ENCODE assay signal across 2 cellular contexts in the genomic region with DNA sequence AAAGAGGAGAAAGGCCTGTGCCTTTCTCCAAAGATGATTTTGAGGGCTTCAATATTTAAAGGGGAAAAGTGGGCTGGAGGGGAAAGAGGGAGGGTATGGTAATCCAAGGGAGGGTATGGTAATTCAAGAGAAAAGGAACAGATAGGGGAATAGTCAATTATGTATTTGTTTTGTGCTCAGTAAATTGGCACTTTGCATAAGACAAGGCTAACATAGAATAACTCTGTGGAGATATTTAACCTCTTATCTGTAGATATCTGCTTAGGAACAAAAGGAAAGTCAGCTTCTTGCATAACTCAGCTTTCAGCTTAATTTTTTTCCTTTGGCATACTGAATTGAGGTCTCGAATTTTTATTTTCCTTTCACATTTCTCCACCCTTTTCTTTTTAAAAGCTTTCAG.
TF ChIP-seq lines count a peak whose summit lies in the region.

No MANE protein-coding gene starts in this region.

TF ChIP-seq in HCT116, 20 proteins besides CTCF, POLR2A, EP300 and RAD21 (continued from another document):
- TF ChIP-seq, protein P1, sequence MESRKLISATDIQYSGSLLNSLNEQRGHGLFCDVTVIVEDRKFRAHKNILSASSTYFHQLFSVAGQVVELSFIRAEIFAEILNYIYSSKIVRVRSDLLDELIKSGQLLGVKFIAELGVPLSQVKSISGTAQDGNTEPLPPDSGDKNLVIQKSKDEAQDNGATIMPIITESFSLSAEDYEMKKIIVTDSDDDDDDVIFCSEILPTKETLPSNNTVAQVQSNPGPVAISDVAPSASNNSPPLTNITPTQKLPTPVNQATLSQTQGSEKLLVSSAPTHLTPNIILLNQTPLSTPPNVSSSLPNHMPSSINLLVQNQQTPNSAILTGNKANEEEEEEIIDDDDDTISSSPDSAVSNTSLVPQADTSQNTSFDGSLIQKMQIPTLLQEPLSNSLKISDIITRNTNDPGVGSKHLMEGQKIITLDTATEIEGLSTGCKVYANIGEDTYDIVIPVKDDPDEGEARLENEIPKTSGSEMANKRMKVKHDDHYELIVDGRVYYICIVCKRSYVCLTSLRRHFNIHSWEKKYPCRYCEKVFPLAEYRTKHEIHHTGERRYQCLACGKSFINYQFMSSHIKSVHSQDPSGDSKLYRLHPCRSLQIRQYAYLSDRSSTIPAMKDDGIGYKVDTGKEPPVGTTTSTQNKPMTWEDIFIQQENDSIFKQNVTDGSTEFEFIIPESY (IDR thresholded peaks at IDR 0.05; ENCODE audit: extremely low read depth, insufficient replicate concordance, low read length): no peak
- no peak for TF ChIP-seq ZNF274 (IDR thresholded peaks at IDR 0.05; ENCODE audit: low read depth, low read length)
- TF ChIP-seq CBX3 (IDR thresholded peaks at IDR 0.05; ENCODE audit: low read depth): no peak
- TF ChIP-seq ELF1 (IDR thresholded peaks at IDR 0.05; ENCODE audit: borderline replicate concordance, low read depth): no peak
- no peak for TF ChIP-seq SP1 (IDR thresholded peaks at IDR 0.05; ENCODE audit: low read depth)
- no peak for TF ChIP-seq EZH2 (IDR thresholded peaks at IDR 0.05)
- TF ChIP-seq EZH2phosphoT487 (IDR thresholded peaks at IDR 0.05; ENCODE audit: borderline replicate concordance): no peak
- no peak for TF ChIP-seq SRF (IDR thresholded peaks at IDR 0.05; ENCODE audit: low read depth)
- TF ChIP-seq FOSL1 (IDR thresholded peaks at IDR 0.05; ENCODE audit: low read depth): no peak
- TF ChIP-seq, protein P2, sequence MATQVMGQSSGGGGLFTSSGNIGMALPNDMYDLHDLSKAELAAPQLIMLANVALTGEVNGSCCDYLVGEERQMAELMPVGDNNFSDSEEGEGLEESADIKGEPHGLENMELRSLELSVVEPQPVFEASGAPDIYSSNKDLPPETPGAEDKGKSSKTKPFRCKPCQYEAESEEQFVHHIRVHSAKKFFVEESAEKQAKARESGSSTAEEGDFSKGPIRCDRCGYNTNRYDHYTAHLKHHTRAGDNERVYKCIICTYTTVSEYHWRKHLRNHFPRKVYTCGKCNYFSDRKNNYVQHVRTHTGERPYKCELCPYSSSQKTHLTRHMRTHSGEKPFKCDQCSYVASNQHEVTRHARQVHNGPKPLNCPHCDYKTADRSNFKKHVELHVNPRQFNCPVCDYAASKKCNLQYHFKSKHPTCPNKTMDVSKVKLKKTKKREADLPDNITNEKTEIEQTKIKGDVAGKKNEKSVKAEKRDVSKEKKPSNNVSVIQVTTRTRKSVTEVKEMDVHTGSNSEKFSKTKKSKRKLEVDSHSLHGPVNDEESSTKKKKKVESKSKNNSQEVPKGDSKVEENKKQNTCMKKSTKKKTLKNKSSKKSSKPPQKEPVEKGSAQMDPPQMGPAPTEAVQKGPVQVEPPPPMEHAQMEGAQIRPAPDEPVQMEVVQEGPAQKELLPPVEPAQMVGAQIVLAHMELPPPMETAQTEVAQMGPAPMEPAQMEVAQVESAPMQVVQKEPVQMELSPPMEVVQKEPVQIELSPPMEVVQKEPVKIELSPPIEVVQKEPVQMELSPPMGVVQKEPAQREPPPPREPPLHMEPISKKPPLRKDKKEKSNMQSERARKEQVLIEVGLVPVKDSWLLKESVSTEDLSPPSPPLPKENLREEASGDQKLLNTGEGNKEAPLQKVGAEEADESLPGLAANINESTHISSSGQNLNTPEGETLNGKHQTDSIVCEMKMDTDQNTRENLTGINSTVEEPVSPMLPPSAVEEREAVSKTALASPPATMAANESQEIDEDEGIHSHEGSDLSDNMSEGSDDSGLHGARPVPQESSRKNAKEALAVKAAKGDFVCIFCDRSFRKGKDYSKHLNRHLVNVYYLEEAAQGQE (IDR thresholded peaks at IDR 0.05; ENCODE audit: low read depth): no peak
- TF ChIP-seq, protein P3, sequence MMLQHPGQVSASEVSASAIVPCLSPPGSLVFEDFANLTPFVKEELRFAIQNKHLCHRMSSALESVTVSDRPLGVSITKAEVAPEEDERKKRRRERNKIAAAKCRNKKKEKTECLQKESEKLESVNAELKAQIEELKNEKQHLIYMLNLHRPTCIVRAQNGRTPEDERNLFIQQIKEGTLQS (IDR thresholded peaks at IDR 0.05): no peak
- no peak for TF ChIP-seq TCF7L2 (IDR thresholded peaks at IDR 0.05; ENCODE audit: borderline replicate concordance, extremely low read depth, insufficient read depth, insufficient read length)
- TF ChIP-seq, protein P4, sequence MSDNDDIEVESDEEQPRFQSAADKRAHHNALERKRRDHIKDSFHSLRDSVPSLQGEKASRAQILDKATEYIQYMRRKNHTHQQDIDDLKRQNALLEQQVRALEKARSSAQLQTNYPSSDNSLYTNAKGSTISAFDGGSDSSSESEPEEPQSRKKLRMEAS (IDR thresholded peaks at IDR 0.05): no peak
- TF ChIP-seq SIN3A (IDR thresholded peaks at IDR 0.05; ENCODE audit: low read depth): no peak
- TF ChIP-seq CEBPB (IDR thresholded peaks at IDR 0.05; ENCODE audit: low read depth): no peak

TF ChIP-seq in WTC11, 78 proteins besides CTCF, POLR2A, EP300 and RAD21 (continued from another document):
- no peak for TF ChIP-seq ZBTB21 (CRISPR knock-in tag; IDR thresholded peaks at IDR 0.05; ENCODE audit: borderline replicate concordance)
- TF ChIP-seq MYBL2 (CRISPR knock-in tag; IDR thresholded peaks at IDR 0.05): no peak
- TF ChIP-seq, protein P5, sequence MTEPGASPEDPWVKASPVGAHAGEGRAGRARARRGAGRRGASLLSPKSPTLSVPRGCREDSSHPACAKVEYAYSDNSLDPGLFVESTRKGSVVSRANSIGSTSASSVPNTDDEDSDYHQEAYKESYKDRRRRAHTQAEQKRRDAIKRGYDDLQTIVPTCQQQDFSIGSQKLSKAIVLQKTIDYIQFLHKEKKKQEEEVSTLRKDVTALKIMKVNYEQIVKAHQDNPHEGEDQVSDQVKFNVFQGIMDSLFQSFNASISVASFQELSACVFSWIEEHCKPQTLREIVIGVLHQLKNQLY (CRISPR knock-in tag; IDR thresholded peaks at IDR 0.05): no peak
- no peak for TF ChIP-seq EMX1 (CRISPR knock-in tag; IDR thresholded peaks at IDR 0.05)
- TF ChIP-seq KAT7 (CRISPR knock-in tag; IDR thresholded peaks at IDR 0.05; ENCODE audit: borderline replicate concordance): no peak
- TF ChIP-seq, protein P6, sequence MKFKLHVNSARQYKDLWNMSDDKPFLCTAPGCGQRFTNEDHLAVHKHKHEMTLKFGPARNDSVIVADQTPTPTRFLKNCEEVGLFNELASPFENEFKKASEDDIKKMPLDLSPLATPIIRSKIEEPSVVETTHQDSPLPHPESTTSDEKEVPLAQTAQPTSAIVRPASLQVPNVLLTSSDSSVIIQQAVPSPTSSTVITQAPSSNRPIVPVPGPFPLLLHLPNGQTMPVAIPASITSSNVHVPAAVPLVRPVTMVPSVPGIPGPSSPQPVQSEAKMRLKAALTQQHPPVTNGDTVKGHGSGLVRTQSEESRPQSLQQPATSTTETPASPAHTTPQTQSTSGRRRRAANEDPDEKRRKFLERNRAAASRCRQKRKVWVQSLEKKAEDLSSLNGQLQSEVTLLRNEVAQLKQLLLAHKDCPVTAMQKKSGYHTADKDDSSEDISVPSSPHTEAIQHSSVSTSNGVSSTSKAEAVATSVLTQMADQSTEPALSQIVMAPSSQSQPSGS (CRISPR knock-in tag; IDR thresholded peaks at IDR 0.05; ENCODE audit: borderline replicate concordance, low read depth): no peak
- no peak for TF ChIP-seq ZNF671 (CRISPR knock-in tag; IDR thresholded peaks at IDR 0.05)
